ENCODE assay signal across 1 cellular context in genomic region chr19:42247631-42248199, GRCh38.
TF ChIP-seq lines count a peak whose summit lies in the region.

No MANE protein-coding gene starts in this region.

TF ChIP-seq in A549, 52 proteins besides CTCF, POLR2A, EP300 and RAD21:
- TF ChIP-seq PBX3 (IDR thresholded peaks at IDR 0.05) (0 out of 2 replicates have a peak, but pooled peaks have one; percentile 5), FOSL2 (IDR thresholded peaks at IDR 0.05) (no peak), FOSL2 (CRISPR knock-in tag; IDR thresholded peaks at IDR 0.05) (no peak)
